14 cellular contexts compared by ENCODE assay signal in genomic region chr5:115599924-115600323, GRCh38. TPM values are rescaled to one million over a fixed set of nuclear protein-coding genes. Genes with fewer than 3 reads are reported as not detected.
DNase-seq lines count a peak whose midpoint lies in the region; ATAC-seq and TF ChIP-seq lines count a peak whose summit lies in the region.
"Had no signal": no experiment of that assay in that cellular context is flagged by ENCODE, and none has a peak within 500 bp of the region (broad histone marks: within the 10 kb centered on the region; RNA-seq: fewer than 3 reads in every experiment).

No MANE protein-coding gene starts in this region.

- no peaks in the 10 kb centered on the region for H3K36me3 Mint-ChIP-seq in CD4-positive, alpha-beta T cell (ENCODE audit: low read depth)
- H3K36me3 Mint-ChIP-seq in nephron (ENCODE audit: low read depth) = peaks cover 8% of the 10 kb centered on the region

- H3K27ac ChIP-seq in CD4-positive, alpha-beta T cell (ENCODE audit: low read depth, low read length) = no peak overlapping the region
- H3K27ac ChIP-seq in suprapubic skin = no peak overlapping the region
- H3K27ac ChIP-seq: BLaER1, colonic mucosa had no signal

- no peaks in the 10 kb centered on the region for H3K9me3 ChIP-seq in CD4-positive, alpha-beta T cell (ENCODE audit: control insufficient read depth, low read length)
- H3K9me3 ChIP-seq in suprapubic skin = no peaks in the 10 kb centered on the region
- H3K9me3 ChIP-seq: BLaER1, colonic mucosa, HAP-1 had no signal

- H3K4me3 Mint-ChIP-seq in CD4-positive, alpha-beta T cell = peak overlapping the region; percentile 44
- H3K4me3 Mint-ChIP-seq in nephron = peak overlapping the region; percentile 47 to 81 (median 65)

- H3K27ac Mint-ChIP-seq in CD4-positive, alpha-beta T cell = peak overlapping the region; percentile 71
- peak overlapping the region; percentile 0 to 42 (median 40) for H3K27ac Mint-ChIP-seq in nephron

- no peak for ATAC-seq in CD4-positive, alpha-beta T cell (ENCODE audit: poor library complexity)
- peak; percentile 1 for ATAC-seq in GM21529 (IDR thresholded peaks at IDR 0.05; ENCODE audit: unreplicated experiment)
- no peak for ATAC-seq in HG03039 (IDR thresholded peaks at IDR 0.05; ENCODE audit: unreplicated experiment)

- H3K9me3 Mint-ChIP-seq in CD4-positive, alpha-beta T cell = no peaks in the 10 kb centered on the region
- H3K9me3 Mint-ChIP-seq in nephron = no peaks in the 10 kb centered on the region

- no peaks in the 10 kb centered on the region for H3K27me3 ChIP-seq in CD4-positive, alpha-beta T cell (ENCODE audit: control insufficient read depth, insufficient read depth, low read length)
- H3K27me3 ChIP-seq in suprapubic skin = no peaks in the 10 kb centered on the region
- H3K27me3 ChIP-seq: BLaER1, colonic mucosa had no signal

- no peak for TF ChIP-seq POLR2A in suprapubic skin (IDR thresholded peaks at IDR 0.05)

- intact Hi-C loops in CD4-positive, alpha-beta T cell (cut with DNase I, micrococcal nuclease) = no loop called here

- peaks cover 28% of the 10 kb centered on the region for H3K4me1 ChIP-seq in suprapubic skin
- H3K4me1 ChIP-seq: colonic mucosa had no signal

- H3K36me3 ChIP-seq in suprapubic skin = no peaks in the 10 kb centered on the region
- H3K36me3 ChIP-seq: colonic mucosa, HAP-1 had no signal

- 90% methylated on average over 2 of the region's 2 CpGs for WGBS in suprapubic skin

- H3K4me3 ChIP-seq in suprapubic skin = no peak overlapping the region
- H3K4me3 ChIP-seq: BLaER1, colonic mucosa, HAP-1 had no signal

- no peaks in the 10 kb centered on the region for H3K27me3 Mint-ChIP-seq in CD4-positive, alpha-beta T cell
- no peaks in the 10 kb centered on the region for H3K27me3 Mint-ChIP-seq in nephron (ENCODE audit: low read depth)

- POLR2A ChIA-PET in CD4-positive, alpha-beta T cell (lab: Charles Lee) = no interaction called here

- CTCF ChIA-PET in CD4-positive, alpha-beta T cell (lab: Charles Lee) = no interaction called here

- no peak for TF ChIP-seq EP300 in suprapubic skin (IDR thresholded peaks at IDR 0.05)

- peaks cover 27% of the 10 kb centered on the region for H3K4me1 Mint-ChIP-seq in CD4-positive, alpha-beta T cell (ENCODE audit: low read depth)
- peaks cover 20% of the 10 kb centered on the region for H3K4me1 Mint-ChIP-seq in nephron

- no peak for DNase-seq in CD4-positive, alpha-beta T cell
- DNase-seq in astrocyte of the hippocampus (ENCODE audit: low read depth, low spot score) = peak; percentile 42
- DNase-seq in suprapubic skin (ENCODE audit: low spot score in 2 of 2) = no peak
- no peak for DNase-seq in NCI-H524 (lab: John Stamatoyannopoulos, UW)
- DNase-seq in NCI-H1436 (lab: John Stamatoyannopoulos, UW) = no peak
- DNase-seq: activated effector memory CD4-positive, alpha-beta T cell treated with Interleukin-2 at 50 U/mL for 16 hours; colonic mucosa; KG1; NCI-H1930 had no signal

- no peak for TF ChIP-seq CTCF in CD4-positive, alpha-beta T cell (IDR thresholded peaks at IDR 0.05)
- no peak for TF ChIP-seq CTCF in nephron (IDR thresholded peaks at IDR 0.05; ENCODE audit: unreplicated experiment in 3 of 3)
- TF ChIP-seq CTCF in suprapubic skin (IDR thresholded peaks at IDR 0.05) = no peak

RNA-seq across cellular contexts. Expression of gene TICAM2, which starts 2.4 kb away (rescaled TPM):
- total RNA-seq in CD4-positive, alpha-beta T cell = under 1 TPM; 0.30 to 0.50 TPM
- under 1 TPM in 2 of 4 donors, not detected in 2; 0.25 to 0.48 TPM for total RNA-seq in suprapubic skin

RNA-seq across cellular contexts. Expression of gene TMED7, which starts 25.9 kb away (rescaled TPM):
- 10 to 100 TPM; 50.4 to 56.7 TPM for total RNA-seq in CD4-positive, alpha-beta T cell
- 10 to 100 TPM; 57.7 to 83.4 (median 71.7) TPM for total RNA-seq in suprapubic skin

RNA-seq across cellular contexts. Expression of gene FEM1C, which starts 55.3 kb away (rescaled TPM):
- 10 to 100 TPM; 43.3 to 44.2 TPM for total RNA-seq in CD4-positive, alpha-beta T cell
- total RNA-seq in suprapubic skin = 10 to 100 TPM; 15.4 to 17.8 (median 16.5) TPM
